ENCODE assay signal across 9 cellular contexts in the genomic region with DNA sequence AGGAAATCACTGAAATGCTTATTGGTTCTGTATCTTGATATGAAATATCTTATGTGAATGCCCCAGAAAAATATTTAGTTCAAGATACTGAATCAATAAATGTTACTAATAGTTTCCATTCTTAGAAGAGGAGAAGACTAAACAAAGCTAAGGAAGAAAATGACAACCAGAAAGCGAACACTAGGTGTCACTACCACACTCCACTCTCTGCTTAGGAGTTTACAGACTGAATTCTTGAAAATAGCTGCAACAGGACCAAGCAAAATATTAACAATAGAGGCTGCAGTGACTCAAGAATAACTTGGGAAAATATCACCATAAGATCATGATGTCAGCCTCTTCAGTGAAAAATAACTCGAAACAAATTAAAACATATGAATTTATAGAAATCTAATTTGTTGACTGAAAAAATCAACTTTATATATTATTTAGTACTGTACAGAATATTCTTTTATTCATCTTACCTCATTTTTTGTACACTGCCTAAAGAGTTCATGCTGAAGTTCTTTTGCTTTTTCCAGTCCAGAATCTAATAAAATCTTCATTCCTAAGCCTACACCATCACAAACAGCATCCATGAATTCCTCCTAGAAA.
DNase-seq lines count a peak whose midpoint lies in the region; ATAC-seq and TF ChIP-seq lines count a peak whose summit lies in the region.
"Had no signal": no experiment of that assay in that cellular context is flagged by ENCODE, and none has a peak within 500 bp of the region (broad histone marks: within the 10 kb centered on the region; RNA-seq: fewer than 3 reads in every experiment).

No MANE protein-coding gene starts in this region.

- no peak for ATAC-seq in GM18517 (IDR thresholded peaks at IDR 0.05; ENCODE audit: unreplicated experiment)
- ATAC-seq in GM18519 (IDR thresholded peaks at IDR 0.05; ENCODE audit: low FRiP score, unreplicated experiment): no peak

- intact Hi-C loops in vagina (cut with DNase I): no loop called here

- H3K4me3 ChIP-seq in kidney epithelial cell (ENCODE audit: low read depth, low read length): no peak overlapping the region
- H3K4me3 ChIP-seq in vagina: no peak overlapping the region
- H3K4me3 ChIP-seq: SJCRH30 had no signal

- no peaks in the 10 kb centered on the region for H3K9me3 ChIP-seq in vagina
- H3K9me3 ChIP-seq: SJCRH30 had no signal

- no peak for TF ChIP-seq POLR2A in vagina (IDR thresholded peaks at IDR 0.05)

- TF ChIP-seq CTCF in GM13976 (IDR thresholded peaks at IDR 0.05; ENCODE audit: borderline replicate concordance, control extremely low read depth, extremely low read depth, insufficient read depth, missing control alignments): peak; percentile 59
- TF ChIP-seq CTCF in kidney epithelial cell (IDR thresholded peaks at IDR 0.05; ENCODE audit: insufficient read depth, low read length, poor library complexity, severe bottlenecking): peak; percentile 61
- peak in 2 of 3 experiments; percentile 27 to 45 for TF ChIP-seq CTCF in vagina (IDR thresholded peaks at IDR 0.05)

- H3K4me1 ChIP-seq in vagina: no peaks in the 10 kb centered on the region
- H3K4me1 ChIP-seq: SJCRH30 had no signal

- H3K27me3 ChIP-seq in kidney epithelial cell (ENCODE audit: control insufficient read depth, insufficient read depth, low read length): no peaks in the 10 kb centered on the region
- no peaks in the 10 kb centered on the region for H3K27me3 ChIP-seq in vagina
- H3K27me3 ChIP-seq: SJCRH30 had no signal

- H3K27ac ChIP-seq in vagina: no peak overlapping the region
- H3K27ac ChIP-seq: SJCRH30 had no signal

- in situ Hi-C loops in GM13976 (cut with MboI; ENCODE audit: low sequenced_read_pairs, unreplicated experiment): no loop called here

- H3K36me3 ChIP-seq in kidney epithelial cell (ENCODE audit: control insufficient read depth, insufficient read depth, low read length) (no peaks in the 10 kb centered on the region), vagina (no peaks in the 10 kb centered on the region)

- DNase-seq in CD1c-positive myeloid dendritic cell (ENCODE audit: extremely low spot score) (peak; percentile 41), GM13976 (ENCODE audit: low spot score) (peak; percentile 49), NCI-H1694 (lab: John Stamatoyannopoulos, UW) (peak; percentile 53), astrocyte of the hippocampus (ENCODE audit: low read depth, low spot score) (peak; percentile 73), kidney epithelial cell (ENCODE audit: low read depth) (peak; percentile 18), vagina (ENCODE audit: extremely low spot score in 2 of 2) (no peak)

Comparison
In these comparisons a context has a peak if more than half of its experiments do, and no peak if none do; other contexts are left out.
1. DNase-seq: peak in CD1c-positive myeloid dendritic cell (single experiment), GM13976 (single experiment), NCI-H1694 (single experiment), astrocyte of the hippocampus (single experiment) and kidney epithelial cell (single experiment); none in vagina (0 of 2).
2. Peak in every context shown above with its lines, with median percentiles within 50 percentile points of each other: CTCF ChIP-seq.